In the genomic region with DNA sequence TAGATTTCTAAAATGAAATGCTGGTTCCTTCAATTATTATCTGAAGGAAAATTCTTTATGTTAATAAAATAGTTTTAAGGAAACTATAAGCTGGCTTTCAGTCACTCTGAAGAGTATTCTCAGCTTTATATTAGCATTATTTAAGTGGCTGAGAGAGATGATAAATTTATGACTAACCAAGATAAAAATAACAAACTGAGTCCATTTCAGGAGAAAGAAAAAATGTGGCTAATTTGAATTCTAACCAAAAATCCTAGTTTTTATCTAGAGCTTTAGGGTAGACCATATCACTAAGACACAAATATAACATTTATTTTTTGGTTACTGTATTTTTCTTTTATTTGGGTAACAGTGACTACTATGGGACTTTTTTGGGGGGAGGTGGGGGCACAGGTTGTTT, we compare ENCODE assay signal across 21 cellular contexts. TPM values are rescaled to one million over a fixed set of nuclear protein-coding genes. Genes with fewer than 3 reads are reported as not detected.
DNase-seq lines count a peak whose midpoint lies in the region; TF ChIP-seq lines count a peak whose summit lies in the region.
"Had no signal": no experiment of that assay in that cellular context is flagged by ENCODE, and none has a peak within 500 bp of the region (broad histone marks: within the 10 kb centered on the region; RNA-seq: fewer than 3 reads in every experiment).

No MANE protein-coding gene starts in this region.

- H3K4me2 ChIP-seq in neural cell (ENCODE audit: low read length) (peak overlapping the region; percentile 40), skeletal muscle satellite cell (ENCODE audit: low read length) (no peak overlapping the region)

- TF ChIP-seq RAD21 in neural cell (conservative IDR thresholded peaks at IDR 0.05), result no peak

- H3K4me1 ChIP-seq in skeletal muscle satellite cell (ENCODE audit: control insufficient read depth, insufficient read depth, low read length), result peaks cover 24% of the 10 kb centered on the region
- H3K4me1 ChIP-seq in SJCRH30, result no peaks in the 10 kb centered on the region

- H3K27ac ChIP-seq in dorsolateral prefrontal cortex (peak overlapping the region in 28 of 59 donors; percentile 2 to 92 (median 82)), neural cell (ENCODE audit: low read length) (no peak overlapping the region), SJCRH30 (no peak overlapping the region)
- H3K27ac ChIP-seq: 22Rv1 had no signal

- no peaks in the 10 kb centered on the region for H3K79me2 ChIP-seq in neural cell (replicated peaks; ENCODE audit: insufficient read depth, low read length)

- H3K36me3 ChIP-seq in neural cell (ENCODE audit: insufficient read depth, low read length) (no peaks in the 10 kb centered on the region), skeletal muscle satellite cell (ENCODE audit: insufficient read depth, low read length) (no peaks in the 10 kb centered on the region), SJCRH30 (peaks cover 7% of the 10 kb centered on the region; the same call in 1 of the 2 replicates)
- H3K36me3 ChIP-seq: MG63 had no signal

- H3K4me3 ChIP-seq in dorsolateral prefrontal cortex, result peak overlapping the region in 56 of 59 donors; percentile 12 to 73 (median 58)
- H3K4me3 ChIP-seq in neural cell (ENCODE audit: low read length), result peak overlapping the region; percentile 61
- H3K4me3 ChIP-seq in skeletal muscle satellite cell (ENCODE audit: low read length), result no peak overlapping the region
- H3K4me3 ChIP-seq in SJCRH30, result no peak overlapping the region
- H3K4me3 ChIP-seq: MG63 had no signal

- intact Hi-C loops in dorsolateral prefrontal cortex (cut with DNase I), result no loop called here

- H4K20me1 ChIP-seq in neural cell (ENCODE audit: insufficient read depth), result no peaks in the 10 kb centered on the region

- no peaks in the 10 kb centered on the region for H3K27me3 ChIP-seq in dorsolateral prefrontal cortex
- H3K27me3 ChIP-seq in neural cell (ENCODE audit: insufficient read depth, low read depth, low read length), result no peaks in the 10 kb centered on the region
- H3K27me3 ChIP-seq in skeletal muscle satellite cell (ENCODE audit: control insufficient read depth, insufficient read depth, low read length), result no peaks in the 10 kb centered on the region
- no peaks in the 10 kb centered on the region for H3K27me3 ChIP-seq in SJCRH30
- H3K27me3 ChIP-seq: MG63 had no signal

- TF ChIP-seq CTCF in dorsolateral prefrontal cortex (IDR thresholded peaks at IDR 0.05 in 54 of 56, conservative IDR thresholded peaks at IDR 0.05 in 2 of 56; ENCODE audit: low read depth in 1 of 56, partially characterized antibody in 56 of 56), result no peak
- TF ChIP-seq CTCF in neural cell (IDR thresholded peaks at IDR 0.05; ENCODE audit: poor library complexity, severe bottlenecking), result no peak
- TF ChIP-seq CTCF in GM10266 (IDR thresholded peaks at IDR 0.05; ENCODE audit: control insufficient read depth, insufficient read depth, low read depth, missing control alignments), result no peak

- H3K9me2 ChIP-seq in neural cell (ENCODE audit: insufficient read depth, low read length), result no peaks in the 10 kb centered on the region

- peak; percentile 48 for DNase-seq in EH (ENCODE audit: low read depth)
- DNase-seq in dorsolateral prefrontal cortex, result no peak
- DNase-seq in GM10266 (ENCODE audit: extremely low spot score), result no peak
- no peak for DNase-seq in T-helper 1 cell
- no peak for DNase-seq in NCI-H1105 treated with DMSO at 0.1 percent for 48 hours (lab: John Stamatoyannopoulos, UW)
- DNase-seq in SJCRH30, result no peak
- DNase-seq: DMS79 treated with DMSO at 0.1 percent for 48 hours, H9, Kasumi-1, MG63, NCI-H1092, NCI-H146, NCI-H2029 treated with DMSO at 0.1 percent for 48 hours, NCI-H2171 treated with DMSO at 0.1 percent for 48 hours, NCI-H446, NCI-H748 treated with DMSO at 0.1 percent for 48 hours, OCI-M1, SHP77 had no signal

- no peak overlapping the region for H2AFZ ChIP-seq in neural cell (ENCODE audit: low read depth, low read length)

- H3K9me3 ChIP-seq in neural cell (ENCODE audit: low read length) (no peaks in the 10 kb centered on the region), skeletal muscle satellite cell (replicated peaks; ENCODE audit: low read length) (no peaks in the 10 kb centered on the region), SJCRH30 (replicated peaks) (no peaks in the 10 kb centered on the region)
- H3K9me3 ChIP-seq: MG63 had no signal

- H3K9ac ChIP-seq in neural cell (ENCODE audit: low read length) (no peak overlapping the region), skeletal muscle satellite cell (ENCODE audit: low read depth, low read length) (peak overlapping the region; percentile 14)

- no peaks in the 10 kb centered on the region for H3F3A ChIP-seq in neural cell (ENCODE audit: insufficient read depth, low read length, poor library complexity, severe bottlenecking)

- TF ChIP-seq EP300 in neural cell (conservative IDR thresholded peaks at IDR 0.05; ENCODE audit: poor library complexity, severe bottlenecking), result no peak

TF ChIP-seq in neural cell, 6 proteins besides CTCF, POLR2A, EP300 and RAD21:
- TF ChIP-seq MXI1 (conservative IDR thresholded peaks at IDR 0.05; ENCODE audit: poor library complexity, severe bottlenecking), result no peak
- no peak for TF ChIP-seq POLR2AphosphoS5 (IDR thresholded peaks at IDR 0.05)
- TF ChIP-seq EZH2 (IDR thresholded peaks at IDR 0.05; ENCODE audit: borderline replicate concordance, insufficient read depth, low read length, poor library complexity, severe bottlenecking), result no peak
- TF ChIP-seq TAF1 (IDR thresholded peaks at IDR 0.05; ENCODE audit: low read depth), result no peak
- TF ChIP-seq, protein P1, sequence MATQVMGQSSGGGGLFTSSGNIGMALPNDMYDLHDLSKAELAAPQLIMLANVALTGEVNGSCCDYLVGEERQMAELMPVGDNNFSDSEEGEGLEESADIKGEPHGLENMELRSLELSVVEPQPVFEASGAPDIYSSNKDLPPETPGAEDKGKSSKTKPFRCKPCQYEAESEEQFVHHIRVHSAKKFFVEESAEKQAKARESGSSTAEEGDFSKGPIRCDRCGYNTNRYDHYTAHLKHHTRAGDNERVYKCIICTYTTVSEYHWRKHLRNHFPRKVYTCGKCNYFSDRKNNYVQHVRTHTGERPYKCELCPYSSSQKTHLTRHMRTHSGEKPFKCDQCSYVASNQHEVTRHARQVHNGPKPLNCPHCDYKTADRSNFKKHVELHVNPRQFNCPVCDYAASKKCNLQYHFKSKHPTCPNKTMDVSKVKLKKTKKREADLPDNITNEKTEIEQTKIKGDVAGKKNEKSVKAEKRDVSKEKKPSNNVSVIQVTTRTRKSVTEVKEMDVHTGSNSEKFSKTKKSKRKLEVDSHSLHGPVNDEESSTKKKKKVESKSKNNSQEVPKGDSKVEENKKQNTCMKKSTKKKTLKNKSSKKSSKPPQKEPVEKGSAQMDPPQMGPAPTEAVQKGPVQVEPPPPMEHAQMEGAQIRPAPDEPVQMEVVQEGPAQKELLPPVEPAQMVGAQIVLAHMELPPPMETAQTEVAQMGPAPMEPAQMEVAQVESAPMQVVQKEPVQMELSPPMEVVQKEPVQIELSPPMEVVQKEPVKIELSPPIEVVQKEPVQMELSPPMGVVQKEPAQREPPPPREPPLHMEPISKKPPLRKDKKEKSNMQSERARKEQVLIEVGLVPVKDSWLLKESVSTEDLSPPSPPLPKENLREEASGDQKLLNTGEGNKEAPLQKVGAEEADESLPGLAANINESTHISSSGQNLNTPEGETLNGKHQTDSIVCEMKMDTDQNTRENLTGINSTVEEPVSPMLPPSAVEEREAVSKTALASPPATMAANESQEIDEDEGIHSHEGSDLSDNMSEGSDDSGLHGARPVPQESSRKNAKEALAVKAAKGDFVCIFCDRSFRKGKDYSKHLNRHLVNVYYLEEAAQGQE (IDR thresholded peaks at IDR 0.05; ENCODE audit: borderline replicate concordance), result no peak
- no peak for TF ChIP-seq SMC3 (conservative IDR thresholded peaks at IDR 0.05; ENCODE audit: poor library complexity)

RNA-seq across cellular contexts. Expression of a gene that starts 59.4 kb away (rescaled TPM):
- total RNA-seq in dorsolateral prefrontal cortex, result 100 to 1,000 TPM in 54 of 120 experiments, 10 to 100 TPM in 66; 20.1 to 153 (median 95.5) TPM
- 44.2 and 53.1 TPM in 2 replicates for polyA plus RNA-seq in neural cell
- 37.5 and 41.9 TPM in 2 replicates for polyA minus RNA-seq in neural cell
- 7.6 and 10.9 TPM in 2 replicates for total RNA-seq in skeletal muscle satellite cell (2012; rRNA removed)
- 10.4 and 10.5 TPM in 2 replicates for total RNA-seq in SJCRH30 (2014; rRNA removed; shearing (Covaris generic))

Comparison
In these comparisons a context has a peak if more than half of its experiments do, and no peak if none do; other contexts are left out.
1. H3K4me3 ChIP-seq: peak in dorsolateral prefrontal cortex (56 of 59) and neural cell (single experiment); none in skeletal muscle satellite cell (single experiment) and SJCRH30 (single experiment).